19 cellular contexts compared by ENCODE assay signal in genomic region chr9:135345775-135346433, GRCh38.
DNase-seq lines count a peak whose midpoint lies in the region; ATAC-seq, FAIRE-seq and TF ChIP-seq lines count a peak whose summit lies in the region.
"Had no signal": no experiment of that assay in that cellular context is flagged by ENCODE, and none has a peak within 500 bp of the region (broad histone marks: within the 10 kb centered on the region; RNA-seq: fewer than 3 reads in every experiment).

No MANE protein-coding gene starts in this region.

- no peak for FAIRE-seq in H1 (lab: Jason Lieb, UNC)
- FAIRE-seq: A204.1, D721Med had no signal

- CTCF ChIA-PET in H1 (lab: Charles Lee; ENCODE audit: partially characterized antibody): interaction anchor here (0.9 to 9.5 kb wide), 15 partner anchors 11 to 264 kb away, joined by 3 to 74 read pairs (median 4); no protein-coding TSS in a partner anchor

- TF ChIP-seq CTCF in H1 (IDR thresholded peaks at IDR 0.05; ENCODE audit: control extremely low read depth in 1 of 3, insufficient read depth in 1 of 3, low read depth in 1 of 3, low read length in 3 of 3) (no peak), ascending aorta (IDR thresholded peaks at IDR 0.05) (no peak)

- H2BK120ac ChIP-seq in H1 (replicated peaks; ENCODE audit: low read depth, low read length): no peak overlapping the region

- no peak for TF ChIP-seq RAD21 in H1 (IDR thresholded peaks at IDR 0.05 in 1 of 2, conservative IDR thresholded peaks at IDR 0.05 in 1 of 2; ENCODE audit: low read depth in 2 of 2, low read length in 2 of 2)

- no peak for DNase-seq in activated naive CD4-positive, alpha-beta T cell treated with Interleukin-2 at 50 U/mL for 16 hours
- DNase-seq in H7 (peak; percentile 46), H1 (ENCODE audit: low read depth in 1 of 2, low spot score in 2 of 2) (no peak), posterior cingulate gyrus (peak in 8 of 10 donors; percentile 32 to 91 (median 60)), ascending aorta (ENCODE audit: low spot score in 2 of 2) (no peak), NCI-H2107 (lab: John Stamatoyannopoulos, UW) (no peak)
- DNase-seq: GOT3, Karpas-422, MV-4-11, NCI-H1105 treated with DMSO at 0.1 percent for 48 hours, NCI-H2081, NCI-H524 treated with DMSO at 0.1 percent for 48 hours, NCI-H82 had no signal

- no peak for TF ChIP-seq EP300 in H1 (IDR thresholded peaks at IDR 0.05; ENCODE audit: borderline replicate concordance in 1 of 2, low read depth in 2 of 2, low read length in 2 of 2)

- no peaks in the 10 kb centered on the region for H3K4me1 Mint-ChIP-seq in activated naive CD4-positive, alpha-beta T cell treated with anti-CD3 and anti-CD28 coated beads, Interleukin-2, amount 50 U/mL, for 24 hours
- H3K4me1 Mint-ChIP-seq: B cell had no signal

- H3K27me3 ChIP-seq in H7 (ENCODE audit: control insufficient read depth, insufficient read depth, low read length) (no peaks in the 10 kb centered on the region), H1 (replicated peaks in 1 of 4; ENCODE audit: control insufficient read depth in 3 of 4, extremely low read depth in 1 of 4, insufficient read depth in 3 of 4, low read length in 3 of 4) (no peaks in the 10 kb centered on the region), ascending aorta (no peaks in the 10 kb centered on the region)

- H3K4me3 ChIP-seq in H7 (ENCODE audit: insufficient read depth, low read depth, low read length) (no peak overlapping the region), H1 (ENCODE audit: extremely low read depth in 1 of 4, insufficient read depth in 2 of 4, low read depth in 3 of 4, low read length in 4 of 4) (no peak overlapping the region), ascending aorta (no peak overlapping the region)

- H2AK5ac ChIP-seq in H1 (ENCODE audit: low read depth, low read length): no peak overlapping the region; the same call in 1 of the 2 replicates

- no peak overlapping the region for H3K4ac ChIP-seq in H1 (replicated peaks; ENCODE audit: insufficient read length, low read depth, low read length)

- peak overlapping the region; percentile 82; the same call in 1 of the 2 replicates for H2BK20ac ChIP-seq in H1 (ENCODE audit: low read length)

- no peak for ATAC-seq in HG03571 (IDR thresholded peaks at IDR 0.05; ENCODE audit: unreplicated experiment)
- ATAC-seq: Panc1 had no signal

- no peak overlapping the region for H2AFZ ChIP-seq in H1 (ENCODE audit: low read length)

- H3K27ac ChIP-seq in H1 (ENCODE audit: low read depth, low read length): no peak overlapping the region
- no peak overlapping the region for H3K27ac ChIP-seq in ascending aorta

- H3K23me2 ChIP-seq in H1 (ENCODE audit: low read depth, low read length): no peaks in the 10 kb centered on the region

- 88% methylated on average over 22 of the region's 23 CpGs; no CpG with 5 or more reads in 1 of the 2 experiments for WGBS in H1 (ENCODE audit: extremely low coverage in 1 of 2, insufficient coverage in 1 of 2, insufficient read length in 1 of 2, insufficient replicate concordance in 2 of 2, low coverage in 1 of 2, low lambda C conversion rate in 2 of 2, missing lambda C conversion rate in 1 of 2), 2 experiments

- no peak for TF ChIP-seq POLR2A in H1 (IDR thresholded peaks at IDR 0.05; ENCODE audit: control extremely low read depth in 1 of 2, low read depth in 2 of 2, low read length in 2 of 2)

- intact Hi-C loops in posterior cingulate gyrus (cut with DNase I) (loop anchor here (5.0 kb wide), 1 partner anchor 104 kb away; no protein-coding TSS in a partner anchor), ascending aorta (cut with DNase I) (loop anchor here (2.0 kb wide), 1 partner anchor 259 kb away; the partner anchor contains the start of gene OLFM1)

- no peaks in the 10 kb centered on the region for H3K36me3 ChIP-seq in H7 (replicated peaks; ENCODE audit: control insufficient read depth, insufficient read depth, low read length)
- no peaks in the 10 kb centered on the region for H3K36me3 ChIP-seq in H1 (ENCODE audit: control insufficient read depth in 2 of 4, insufficient read depth in 4 of 4, low read length in 3 of 4)
- H3K36me3 ChIP-seq in ascending aorta: no peaks in the 10 kb centered on the region

- no peaks in the 10 kb centered on the region for H3K79me1 ChIP-seq in H1 (ENCODE audit: low read depth, low read length)

- POLR2A ChIA-PET in H1 (lab: Charles Lee; ENCODE audit: partially characterized antibody): no interaction called here

- H3K4me2 ChIP-seq in H1 (ENCODE audit: insufficient read depth in 1 of 2, low read depth in 2 of 2, low read length in 2 of 2): no peak overlapping the region

- no peaks in the 10 kb centered on the region for H3K36me3 Mint-ChIP-seq in activated naive CD4-positive, alpha-beta T cell treated with anti-CD3 and anti-CD28 coated beads, Interleukin-2, amount 50 U/mL, for 24 hours

- 0 out of 2 replicates have a peak overlapping the region, but pooled peaks have one; percentile 6 for H4K8ac ChIP-seq in H1 (ENCODE audit: extremely low read depth, insufficient read depth, low read length)

- H3K23ac ChIP-seq in H1 (ENCODE audit: insufficient read length): no peak overlapping the region

- H3K9ac ChIP-seq in H1 (replicated peaks in 1 of 4; ENCODE audit: extremely low read depth in 1 of 4, low read depth in 3 of 4, low read length in 3 of 4): no peak overlapping the region

- 0 out of 2 replicates have a peak overlapping the region, but pooled peaks have one; percentile 84 for H2BK12ac ChIP-seq in H1 (ENCODE audit: low read depth, low read length)

- H2BK15ac ChIP-seq in H1 (ENCODE audit: low read length): no peak overlapping the region

- H3K14ac ChIP-seq in H1 (ENCODE audit: insufficient read length): no peak overlapping the region

- peaks cover 0 to 16% (median 8%) of the 10 kb centered on the region in 4 experiments; a peak in 6 of 7 replicates for H3K4me1 ChIP-seq in H1 (replicated peaks in 1 of 4; ENCODE audit: control insufficient read depth in 3 of 4, insufficient read depth in 4 of 4, low read length in 3 of 4)
- H3K4me1 ChIP-seq in ascending aorta: no peaks in the 10 kb centered on the region

- no peak overlapping the region; the same call in 1 of the 2 replicates for H3K18ac ChIP-seq in H1 (ENCODE audit: extremely low read depth, low read length)

- peak overlapping the region; percentile 68 for H3K27ac Mint-ChIP-seq in activated naive CD4-positive, alpha-beta T cell treated with anti-CD3 and anti-CD28 coated beads, Interleukin-2, amount 50 U/mL, for 24 hours
- H3K27ac Mint-ChIP-seq: B cell had no signal

- no peaks in the 10 kb centered on the region for H4K20me1 ChIP-seq in H1 (replicated peaks in 1 of 2; ENCODE audit: control insufficient read depth in 1 of 2, insufficient read depth in 2 of 2, low read length in 2 of 2)

- peaks cover 4% of the 10 kb centered on the region for H3K27me3 Mint-ChIP-seq in activated naive CD4-positive, alpha-beta T cell treated with anti-CD3 and anti-CD28 coated beads, Interleukin-2, amount 50 U/mL, for 24 hours

- no peak overlapping the region for H3K56ac ChIP-seq in H1 (replicated peaks; ENCODE audit: insufficient read length, low read depth, low read length)

- no peak overlapping the region for H4K91ac ChIP-seq in H1 (replicated peaks; ENCODE audit: insufficient read length, low read length)

- H3K9me3 ChIP-seq in H1 (ENCODE audit: insufficient read depth in 2 of 2, low read depth in 1 of 2, low read length in 1 of 2) (no peaks in the 10 kb centered on the region), ascending aorta (no peaks in the 10 kb centered on the region)

- no peak overlapping the region; the same call in 1 of the 2 replicates for H2BK5ac ChIP-seq in H1 (ENCODE audit: low read depth, low read length)

- no peaks in the 10 kb centered on the region for H3K9me3 Mint-ChIP-seq in activated naive CD4-positive, alpha-beta T cell treated with anti-CD3 and anti-CD28 coated beads, Interleukin-2, amount 50 U/mL, for 24 hours

- no peak overlapping the region for H4K5ac ChIP-seq in H1 (ENCODE audit: insufficient read length, low read depth, low read length)

- no peak overlapping the region for H3K4me3 Mint-ChIP-seq in activated naive CD4-positive, alpha-beta T cell treated with anti-CD3 and anti-CD28 coated beads, Interleukin-2, amount 50 U/mL, for 24 hours
- H3K4me3 Mint-ChIP-seq: B cell had no signal

- H3K79me2 ChIP-seq in H1 (ENCODE audit: control insufficient read depth in 1 of 2, insufficient read depth in 2 of 2, low read length in 2 of 2): no peaks in the 10 kb centered on the region

TF ChIP-seq in H1, 55 proteins besides CTCF, POLR2A, EP300 and RAD21 (continues in another document):
- TF ChIP-seq CBX8 (IDR thresholded peaks at IDR 0.05; ENCODE audit: borderline replicate concordance, low read depth, low read length) (no peak), HDAC2 (IDR thresholded peaks at IDR 0.05; ENCODE audit: borderline replicate concordance in 1 of 2, low read depth in 2 of 2, low read length in 2 of 2) (no peak), ZNF274 (IDR thresholded peaks at IDR 0.05; ENCODE audit: borderline replicate concordance, extremely low read depth, low read length) (no peak), SRF (IDR thresholded peaks at IDR 0.05; ENCODE audit: low read depth, low read length) (no peak), EGR1 (IDR thresholded peaks at IDR 0.05; ENCODE audit: borderline replicate concordance, low read depth, low read length) (no peak), FOSL1 (IDR thresholded peaks at IDR 0.05; ENCODE audit: insufficient read depth, low read depth, low read length) (no peak)

Comparison
In these comparisons a context has a peak if more than half of its experiments do, and no peak if none do; other contexts are left out.
1. DNase-seq: peak in H7 (single experiment) and posterior cingulate gyrus (8 of 10); none in activated naive CD4-positive, alpha-beta T cell treated with Interleukin-2 at 50 U/mL for 16 hours (single experiment), H1 (0 of 2), ascending aorta (0 of 2) and NCI-H2107 (single experiment).